8 cellular contexts compared by ENCODE assay signal in the genomic region with DNA sequence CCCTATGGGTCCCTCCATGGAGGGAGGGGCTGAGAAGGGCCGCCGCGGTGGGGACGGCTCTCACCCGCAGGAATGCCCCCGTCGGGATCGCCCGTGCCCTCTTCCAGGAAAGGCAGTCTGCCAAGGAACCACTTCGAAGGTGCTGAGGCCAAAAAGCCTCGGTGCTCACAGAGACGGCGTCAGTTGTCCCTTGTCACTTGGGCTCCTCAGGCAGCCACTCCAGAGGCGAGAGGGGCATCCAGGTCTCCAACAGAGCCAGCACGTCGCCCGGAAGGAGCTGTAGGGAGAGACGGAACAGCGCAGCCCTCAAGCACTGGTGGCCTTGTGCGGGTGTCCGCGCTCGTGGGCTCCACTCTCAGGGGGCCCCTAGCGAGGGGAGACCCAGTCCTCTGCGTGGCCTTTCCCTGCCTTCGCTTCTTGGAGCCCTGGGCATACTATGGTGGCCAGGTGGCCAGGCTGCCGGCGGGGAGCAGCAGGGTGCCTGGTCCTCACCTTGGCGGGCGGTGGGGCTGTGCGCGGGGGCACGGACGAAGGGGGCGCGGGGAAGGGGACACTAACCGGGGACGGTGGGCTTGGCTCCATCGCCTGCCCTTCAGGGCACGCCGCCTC. TPM values are rescaled to one million over a fixed set of nuclear protein-coding genes. Genes with fewer than 3 reads are reported as not detected.
A peak's percentile ranks its signal among the peaks of the same experiment; 100 is the strongest.
DNase-seq lines count a peak whose midpoint lies in the region; ATAC-seq and TF ChIP-seq lines count a peak whose summit lies in the region.

No MANE protein-coding gene starts in this region.

- H3K36me3 Mint-ChIP-seq in Calu3 (ENCODE audit: insufficient read depth, unreplicated experiment) (peaks cover 7% of the 10 kb centered on the region), H9 (ENCODE audit: insufficient read depth in 1 of 3, low read depth in 3 of 3) (peaks cover 0 to 3% (median 0%) of the 10 kb centered on the region in 3 experiments; a peak in 1 of 7 replicates)

- H3K9me3 Mint-ChIP-seq in Calu3 (ENCODE audit: low read depth, unreplicated experiment): no peaks in the 10 kb centered on the region
- H3K9me3 Mint-ChIP-seq in H9: no peaks in the 10 kb centered on the region; a peak in 1 of 5 replicates

- no peaks in the 10 kb centered on the region for H3K79me1 ChIP-seq in H9 (ENCODE audit: insufficient read depth, low read depth, low read length, poor library complexity, severe bottlenecking)

- CTCF ChIA-PET in Calu3 (lab: Charles Lee): interaction anchor here (0.6 to 3.1 kb wide), 10 partner anchors 10 to 125 kb away, joined by 3 to 18 read pairs (median 4); no protein-coding TSS in a partner anchor

- no peak overlapping the region for H4K91ac ChIP-seq in H9 (ENCODE audit: insufficient read length, low read depth, low read length)

- H3T11ph ChIP-seq in H9 (ENCODE audit: low read length): no peak overlapping the region

- no peaks in the 10 kb centered on the region for H3K36me3 ChIP-seq in SJCRH30

- H3K9me3 ChIP-seq in H9 (ENCODE audit: control insufficient read depth, low read depth, low read length) (no peaks in the 10 kb centered on the region), SJCRH30 (replicated peaks) (no peaks in the 10 kb centered on the region)

- no peak overlapping the region for H2AFZ ChIP-seq in H9 (ENCODE audit: low read length)

- H3K4me1 ChIP-seq in H9 (ENCODE audit: insufficient read depth, low read length) (no peaks in the 10 kb centered on the region; the same call in 1 of the 2 replicates), SJCRH30 (no peaks in the 10 kb centered on the region)

- H3K14ac ChIP-seq in H9 (ENCODE audit: insufficient read depth, low read length): no peak overlapping the region

- H3K27me3 Mint-ChIP-seq in Calu3 (ENCODE audit: unreplicated experiment): peaks cover 14% of the 10 kb centered on the region
- H3K27me3 Mint-ChIP-seq in H9 (ENCODE audit: low read depth): peaks cover 36% of the 10 kb centered on the region

- H3K4me3 ChIP-seq in SJCRH30 (peak overlapping the region; percentile 78; the same call in 1 of the 2 replicates), epithelial cell of proximal tubule (ENCODE audit: low read depth, low read length) (peak overlapping the region; percentile 56)

- H2AK5ac ChIP-seq in H9 (ENCODE audit: insufficient read length, low read length): no peak overlapping the region

- H3K79me2 ChIP-seq in H9 (ENCODE audit: insufficient read depth, low read length): no peaks in the 10 kb centered on the region

- no CpG with 5 or more reads among the region's 41 CpGs for WGBS in H9 (ENCODE audit: extremely low coverage, insufficient read length, low lambda C conversion rate)

- H4K20me1 ChIP-seq in H9 (ENCODE audit: control insufficient read depth, insufficient read depth, insufficient read length): no peaks in the 10 kb centered on the region

- H2BK5ac ChIP-seq in H9 (ENCODE audit: insufficient read length, low read length): no peak overlapping the region

- H3K9ac ChIP-seq in H9 (ENCODE audit: extremely low read depth, insufficient read length, low read length): no peak overlapping the region

- no peak overlapping the region for H4K5ac ChIP-seq in H9 (ENCODE audit: insufficient read length, low read depth, low read length)

- BruUV-seq in Calu3 (replicated peaks; lab: Mats Ljungman, UMichigan): TSS peak; percentile 37

- H3K4ac ChIP-seq in H9 (ENCODE audit: low read depth, low read length): no peak overlapping the region

- peak; percentile 35 for DNase-seq in Calu3
- peak; percentile 42 for DNase-seq in H9
- DNase-seq in SJCRH30: no peak
- no peak for DNase-seq in epithelial cell of proximal tubule (ENCODE audit: low read depth)
- no peak for DNase-seq in omental fat pad (ENCODE audit: low spot score)
- no peak for DNase-seq in ecto neural progenitor cell (ENCODE audit: low spot score)
- no peak for DNase-seq in NOMO-1 treated with dmso at 0.1 percent for 144 hours (lab: John Stamatoyannopoulos, UW; ENCODE audit: unreplicated experiment)

- no peak overlapping the region for H2BK12ac ChIP-seq in H9 (ENCODE audit: insufficient read length, low read depth, low read length)

- H3K4me3 Mint-ChIP-seq in Calu3 (ENCODE audit: low read depth, unreplicated experiment) (peak overlapping the region; percentile 62), H9 (peak overlapping the region; percentile 48 to 78)

- H2BK15ac ChIP-seq in H9 (ENCODE audit: low read depth, low read length): no peak overlapping the region

- TF ChIP-seq CTCF in Calu3 (IDR thresholded peaks at IDR 0.05; ENCODE audit: unreplicated experiment): no peak
- no peak for TF ChIP-seq CTCF in H9 (conservative IDR thresholded peaks at IDR 0.05)
- no peak for TF ChIP-seq CTCF in epithelial cell of proximal tubule (conservative IDR thresholded peaks at IDR 0.05; ENCODE audit: low read depth, low read length)
- no peak for TF ChIP-seq CTCF in omental fat pad (IDR thresholded peaks at IDR 0.05)

- no peak overlapping the region for H2BK20ac ChIP-seq in H9 (ENCODE audit: low read depth, low read length, poor library complexity, severe bottlenecking)

- peaks cover 8% of the 10 kb centered on the region for H3K23me2 ChIP-seq in H9 (ENCODE audit: insufficient read length, low read depth, low read length, poor library complexity, severe bottlenecking)

- peak overlapping the region; percentile 68 for H3K4me2 ChIP-seq in H9 (ENCODE audit: insufficient read depth, insufficient read length, low read length)

- H3K27ac ChIP-seq in H9 (ENCODE audit: insufficient read length, low read depth, low read length) (no peak overlapping the region), SJCRH30 (no peak overlapping the region)

- intact Hi-C loops in Calu3 (cut with micrococcal nuclease; ENCODE audit: unreplicated experiment): loop anchor here (1.0 to 10.0 kb wide), 2 partner anchors 10 to 105 kb away; no protein-coding TSS in a partner anchor

- H3K27me3 ChIP-seq in H9 (ENCODE audit: insufficient read depth, low read length) (peaks cover 42% of the 10 kb centered on the region), SJCRH30 (0 out of 2 replicates have a peak, but pooled peaks cover 6% of the 10 kb centered on the region)

- no peak overlapping the region for H3K56ac ChIP-seq in H9 (ENCODE audit: insufficient read length, low read depth, low read length)

- H3K4me1 Mint-ChIP-seq in Calu3 (ENCODE audit: low read depth, unreplicated experiment) (peaks cover 17% of the 10 kb centered on the region), H9 (peaks cover 17 to 21% of the 10 kb centered on the region in 2 experiments)

- no peak overlapping the region for H3K23ac ChIP-seq in H9 (ENCODE audit: insufficient read length, low read depth, low read length)

- H4K8ac ChIP-seq in H9 (replicated peaks; ENCODE audit: insufficient read length, low read depth, low read length): no peak overlapping the region

- ATAC-seq in omental fat pad (ENCODE audit: low FRiP score) (peak; percentile 19), GM18498 (IDR thresholded peaks at IDR 0.05; ENCODE audit: unreplicated experiment) (no peak)

- no peak overlapping the region for H2BK120ac ChIP-seq in H9 (ENCODE audit: low read depth, low read length, poor library complexity, severe bottlenecking)

- H3K27ac Mint-ChIP-seq in Calu3 (ENCODE audit: unreplicated experiment): no peak overlapping the region
- H3K27ac Mint-ChIP-seq in H9: no peak overlapping the region

- H3K18ac ChIP-seq in H9 (ENCODE audit: insufficient read length, low read depth, low read length): no peak overlapping the region

RNA-seq across cellular contexts. Expression of gene MESP1, which starts 1.0 kb away (rescaled TPM):
- total RNA-seq in Calu3 (2022) (5.3 and 5.9 TPM in 2 replicates), H9 (2021) (not detected in 2 replicates), epithelial cell of proximal tubule (1.9 and 2.7 TPM in 2 replicates), omental fat pad (10 to 100 TPM in 1 of 4 donors, 1 to 10 TPM in 3; 4.0 to 16.2 (median 6.5) TPM)
- not detected in 2 replicates for total RNA-seq in SJCRH30 (2014; rRNA removed; shearing (Covaris generic))

RNA-seq across cellular contexts. Expression of gene MESP2, which starts 26.1 kb away (rescaled TPM):
- total RNA-seq in Calu3 (2022) (not detected in 2 replicates), H9 (2021) (0.28 TPM in 1 of 2 replicates, not detected in the other), epithelial cell of proximal tubule (1.1 and 2.5 TPM in 2 replicates), omental fat pad (under 1 TPM in 1 of 4 donors, not detected in 3; 0.48 TPM)
- total RNA-seq in SJCRH30 (2014; rRNA removed; shearing (Covaris generic)): not detected in 2 replicates

RNA-seq across cellular contexts. Expression of gene WDR93, which starts 59.4 kb away (rescaled TPM):
- total RNA-seq in Calu3 (2022): not detected in 2 replicates
- not detected in 2 replicates for total RNA-seq in H9 (2021)
- total RNA-seq in SJCRH30 (2014; rRNA removed; shearing (Covaris generic)): not detected in 2 replicates
- not detected in 2 replicates for total RNA-seq in epithelial cell of proximal tubule
- total RNA-seq in omental fat pad: 1 to 10 TPM in 1 of 4 donors, under 1 TPM in 2, not detected in 1; 0.28 to 1.1 (median 0.36) TPM

RNA-seq across cellular contexts. Expression of gene PEX11A, which starts 59.5 kb away (rescaled TPM):
- total RNA-seq in Calu3 (2022) (6.7 and 8.0 TPM in 2 replicates), H9 (2021) (1.3 and 1.4 TPM in 2 replicates), epithelial cell of proximal tubule (3.5 and 4.5 TPM in 2 replicates), omental fat pad (100 to 1,000 TPM in 1 of 4 donors, 10 to 100 TPM in 3; 18.4 to 134 (median 29.9) TPM)
- 1.4 and 2.0 TPM in 2 replicates for total RNA-seq in SJCRH30 (2014; rRNA removed; shearing (Covaris generic))

Comparison
In these comparisons a context has a peak if more than half of its experiments do, and no peak if none do; other contexts are left out.
1. DNase-seq: peak in Calu3 (single experiment) and H9 (single experiment); none in SJCRH30 (0 of 2), epithelial cell of proximal tubule (single experiment), omental fat pad (single experiment), ecto neural progenitor cell (single experiment) and NOMO-1 treated with dmso at 0.1 percent for 144 hours (single experiment).